ENCODE assay signal across 1 cellular context in genomic region chr2:218398437-218399390, GRCh38.
TF ChIP-seq lines count a peak whose summit lies in the region.

No MANE protein-coding gene starts in this region.

TF ChIP-seq in HepG2, 621 proteins besides CTCF, POLR2A, EP300 and RAD21 (continued from another document and continues in another):
- TF ChIP-seq, protein P1, sequence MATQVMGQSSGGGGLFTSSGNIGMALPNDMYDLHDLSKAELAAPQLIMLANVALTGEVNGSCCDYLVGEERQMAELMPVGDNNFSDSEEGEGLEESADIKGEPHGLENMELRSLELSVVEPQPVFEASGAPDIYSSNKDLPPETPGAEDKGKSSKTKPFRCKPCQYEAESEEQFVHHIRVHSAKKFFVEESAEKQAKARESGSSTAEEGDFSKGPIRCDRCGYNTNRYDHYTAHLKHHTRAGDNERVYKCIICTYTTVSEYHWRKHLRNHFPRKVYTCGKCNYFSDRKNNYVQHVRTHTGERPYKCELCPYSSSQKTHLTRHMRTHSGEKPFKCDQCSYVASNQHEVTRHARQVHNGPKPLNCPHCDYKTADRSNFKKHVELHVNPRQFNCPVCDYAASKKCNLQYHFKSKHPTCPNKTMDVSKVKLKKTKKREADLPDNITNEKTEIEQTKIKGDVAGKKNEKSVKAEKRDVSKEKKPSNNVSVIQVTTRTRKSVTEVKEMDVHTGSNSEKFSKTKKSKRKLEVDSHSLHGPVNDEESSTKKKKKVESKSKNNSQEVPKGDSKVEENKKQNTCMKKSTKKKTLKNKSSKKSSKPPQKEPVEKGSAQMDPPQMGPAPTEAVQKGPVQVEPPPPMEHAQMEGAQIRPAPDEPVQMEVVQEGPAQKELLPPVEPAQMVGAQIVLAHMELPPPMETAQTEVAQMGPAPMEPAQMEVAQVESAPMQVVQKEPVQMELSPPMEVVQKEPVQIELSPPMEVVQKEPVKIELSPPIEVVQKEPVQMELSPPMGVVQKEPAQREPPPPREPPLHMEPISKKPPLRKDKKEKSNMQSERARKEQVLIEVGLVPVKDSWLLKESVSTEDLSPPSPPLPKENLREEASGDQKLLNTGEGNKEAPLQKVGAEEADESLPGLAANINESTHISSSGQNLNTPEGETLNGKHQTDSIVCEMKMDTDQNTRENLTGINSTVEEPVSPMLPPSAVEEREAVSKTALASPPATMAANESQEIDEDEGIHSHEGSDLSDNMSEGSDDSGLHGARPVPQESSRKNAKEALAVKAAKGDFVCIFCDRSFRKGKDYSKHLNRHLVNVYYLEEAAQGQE (IDR thresholded peaks at IDR 0.05; ENCODE audit: borderline replicate concordance in 1 of 2, low read depth in 1 of 2, low read length in 2 of 2) = no peak
- TF ChIP-seq, protein P2, sequence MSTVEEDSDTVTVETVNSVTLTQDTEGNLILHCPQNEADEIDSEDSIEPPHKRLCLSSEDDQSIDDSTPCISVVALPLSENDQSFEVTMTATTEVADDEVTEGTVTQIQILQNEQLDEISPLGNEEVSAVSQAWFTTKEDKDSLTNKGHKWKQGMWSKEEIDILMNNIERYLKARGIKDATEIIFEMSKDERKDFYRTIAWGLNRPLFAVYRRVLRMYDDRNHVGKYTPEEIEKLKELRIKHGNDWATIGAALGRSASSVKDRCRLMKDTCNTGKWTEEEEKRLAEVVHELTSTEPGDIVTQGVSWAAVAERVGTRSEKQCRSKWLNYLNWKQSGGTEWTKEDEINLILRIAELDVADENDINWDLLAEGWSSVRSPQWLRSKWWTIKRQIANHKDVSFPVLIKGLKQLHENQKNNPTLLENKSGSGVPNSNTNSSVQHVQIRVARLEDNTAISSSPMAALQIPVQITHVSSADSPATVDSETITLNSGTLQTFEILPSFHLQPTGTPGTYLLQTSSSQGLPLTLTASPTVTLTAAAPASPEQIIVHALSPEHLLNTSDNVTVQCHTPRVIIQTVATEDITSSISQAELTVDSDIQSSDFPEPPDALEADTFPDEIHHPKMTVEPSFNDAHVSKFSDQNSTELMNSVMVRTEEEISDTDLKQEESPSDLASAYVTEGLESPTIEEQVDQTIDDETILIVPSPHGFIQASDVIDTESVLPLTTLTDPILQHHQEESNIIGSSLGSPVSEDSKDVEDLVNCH (CRISPR knock-in tag; IDR thresholded peaks at IDR 0.05) = 0 out of 2 replicates have a peak, but pooled peaks have one; percentile 11
- TF ChIP-seq CEBPZ (IDR thresholded peaks at IDR 0.05; ENCODE audit: low read length) (no peak), PATZ1 (CRISPR knock-in tag; IDR thresholded peaks at IDR 0.05) (no peak), CBX5 (CRISPR knock-in tag; IDR thresholded peaks at IDR 0.05; ENCODE audit: borderline replicate concordance) (0 out of 2 replicates have a peak, but pooled peaks have one; percentile 24), ZBTB25 (CRISPR knock-in tag; IDR thresholded peaks at IDR 0.05) (no peak), NCOA1 (CRISPR knock-in tag; IDR thresholded peaks at IDR 0.05) (no peak; the same call in 1 of the 2 replicates), PAF1 (CRISPR knock-in tag; IDR thresholded peaks at IDR 0.05) (no peak), SIX1 (CRISPR knock-in tag; IDR thresholded peaks at IDR 0.05; ENCODE audit: borderline replicate concordance) (no peak), ZNF296 (CRISPR knock-in tag; conservative IDR thresholded peaks at IDR 0.05) (0 out of 2 replicates have a peak, but pooled peaks have one; percentile 39), ARNTL (CRISPR knock-in tag; IDR thresholded peaks at IDR 0.05) (no peak), ZNF333 (CRISPR knock-in tag; IDR thresholded peaks at IDR 0.05; ENCODE audit: borderline replicate concordance) (peak; percentile 25), IKZF4 (CRISPR knock-in tag; IDR thresholded peaks at IDR 0.05; ENCODE audit: borderline replicate concordance, low read depth, not compliant biosample characterization) (peak; percentile 12), ZMYM2 (CRISPR knock-in tag; IDR thresholded peaks at IDR 0.05) (no peak), ZNF256 (CRISPR knock-in tag; conservative IDR thresholded peaks at IDR 0.05) (no peak; the same call in 1 of the 2 replicates), ZNF652 (CRISPR knock-in tag; IDR thresholded peaks at IDR 0.05; ENCODE audit: borderline replicate concordance, low read depth) (no peak), ZNF883 (CRISPR knock-in tag; IDR thresholded peaks at IDR 0.05; ENCODE audit: not compliant biosample characterization) (peak; percentile 7), HDAC2 (CRISPR knock-in tag; IDR thresholded peaks at IDR 0.05) (no peak), RNF2 (conservative IDR thresholded peaks at IDR 0.05; ENCODE audit: low read depth) (0 out of 2 replicates have a peak, but pooled peaks have one; percentile 39), SP1 (IDR thresholded peaks at IDR 0.05) (no peak), SP1 (CRISPR knock-in tag; IDR thresholded peaks at IDR 0.05) (no peak), TCF12 (IDR thresholded peaks at IDR 0.05) (no peak), TCF12 (CRISPR knock-in tag; IDR thresholded peaks at IDR 0.05) (no peak), ZNF577 (CRISPR knock-in tag; IDR thresholded peaks at IDR 0.05; ENCODE audit: borderline replicate concordance, low read depth) (0 out of 2 replicates have a peak, but pooled peaks have one; percentile 37), ZSCAN9 (CRISPR knock-in tag; IDR thresholded peaks at IDR 0.05; ENCODE audit: borderline replicate concordance) (peak; percentile 12; the same call in 1 of the 2 replicates), ISX (CRISPR knock-in tag; conservative IDR thresholded peaks at IDR 0.05) (no peak), KLF15 (CRISPR knock-in tag; IDR thresholded peaks at IDR 0.05; ENCODE audit: borderline replicate concordance) (peak; percentile 89), CBX1 (IDR thresholded peaks at IDR 0.05; ENCODE audit: low read depth) (no peak), ZNF101 (CRISPR knock-in tag; IDR thresholded peaks at IDR 0.05; ENCODE audit: borderline replicate concordance, low read depth) (no peak; the same call in 1 of the 2 replicates), ZBTB42 (CRISPR knock-in tag; IDR thresholded peaks at IDR 0.05) (no peak; the same call in 1 of the 2 replicates)
- TF ChIP-seq, protein P3, sequence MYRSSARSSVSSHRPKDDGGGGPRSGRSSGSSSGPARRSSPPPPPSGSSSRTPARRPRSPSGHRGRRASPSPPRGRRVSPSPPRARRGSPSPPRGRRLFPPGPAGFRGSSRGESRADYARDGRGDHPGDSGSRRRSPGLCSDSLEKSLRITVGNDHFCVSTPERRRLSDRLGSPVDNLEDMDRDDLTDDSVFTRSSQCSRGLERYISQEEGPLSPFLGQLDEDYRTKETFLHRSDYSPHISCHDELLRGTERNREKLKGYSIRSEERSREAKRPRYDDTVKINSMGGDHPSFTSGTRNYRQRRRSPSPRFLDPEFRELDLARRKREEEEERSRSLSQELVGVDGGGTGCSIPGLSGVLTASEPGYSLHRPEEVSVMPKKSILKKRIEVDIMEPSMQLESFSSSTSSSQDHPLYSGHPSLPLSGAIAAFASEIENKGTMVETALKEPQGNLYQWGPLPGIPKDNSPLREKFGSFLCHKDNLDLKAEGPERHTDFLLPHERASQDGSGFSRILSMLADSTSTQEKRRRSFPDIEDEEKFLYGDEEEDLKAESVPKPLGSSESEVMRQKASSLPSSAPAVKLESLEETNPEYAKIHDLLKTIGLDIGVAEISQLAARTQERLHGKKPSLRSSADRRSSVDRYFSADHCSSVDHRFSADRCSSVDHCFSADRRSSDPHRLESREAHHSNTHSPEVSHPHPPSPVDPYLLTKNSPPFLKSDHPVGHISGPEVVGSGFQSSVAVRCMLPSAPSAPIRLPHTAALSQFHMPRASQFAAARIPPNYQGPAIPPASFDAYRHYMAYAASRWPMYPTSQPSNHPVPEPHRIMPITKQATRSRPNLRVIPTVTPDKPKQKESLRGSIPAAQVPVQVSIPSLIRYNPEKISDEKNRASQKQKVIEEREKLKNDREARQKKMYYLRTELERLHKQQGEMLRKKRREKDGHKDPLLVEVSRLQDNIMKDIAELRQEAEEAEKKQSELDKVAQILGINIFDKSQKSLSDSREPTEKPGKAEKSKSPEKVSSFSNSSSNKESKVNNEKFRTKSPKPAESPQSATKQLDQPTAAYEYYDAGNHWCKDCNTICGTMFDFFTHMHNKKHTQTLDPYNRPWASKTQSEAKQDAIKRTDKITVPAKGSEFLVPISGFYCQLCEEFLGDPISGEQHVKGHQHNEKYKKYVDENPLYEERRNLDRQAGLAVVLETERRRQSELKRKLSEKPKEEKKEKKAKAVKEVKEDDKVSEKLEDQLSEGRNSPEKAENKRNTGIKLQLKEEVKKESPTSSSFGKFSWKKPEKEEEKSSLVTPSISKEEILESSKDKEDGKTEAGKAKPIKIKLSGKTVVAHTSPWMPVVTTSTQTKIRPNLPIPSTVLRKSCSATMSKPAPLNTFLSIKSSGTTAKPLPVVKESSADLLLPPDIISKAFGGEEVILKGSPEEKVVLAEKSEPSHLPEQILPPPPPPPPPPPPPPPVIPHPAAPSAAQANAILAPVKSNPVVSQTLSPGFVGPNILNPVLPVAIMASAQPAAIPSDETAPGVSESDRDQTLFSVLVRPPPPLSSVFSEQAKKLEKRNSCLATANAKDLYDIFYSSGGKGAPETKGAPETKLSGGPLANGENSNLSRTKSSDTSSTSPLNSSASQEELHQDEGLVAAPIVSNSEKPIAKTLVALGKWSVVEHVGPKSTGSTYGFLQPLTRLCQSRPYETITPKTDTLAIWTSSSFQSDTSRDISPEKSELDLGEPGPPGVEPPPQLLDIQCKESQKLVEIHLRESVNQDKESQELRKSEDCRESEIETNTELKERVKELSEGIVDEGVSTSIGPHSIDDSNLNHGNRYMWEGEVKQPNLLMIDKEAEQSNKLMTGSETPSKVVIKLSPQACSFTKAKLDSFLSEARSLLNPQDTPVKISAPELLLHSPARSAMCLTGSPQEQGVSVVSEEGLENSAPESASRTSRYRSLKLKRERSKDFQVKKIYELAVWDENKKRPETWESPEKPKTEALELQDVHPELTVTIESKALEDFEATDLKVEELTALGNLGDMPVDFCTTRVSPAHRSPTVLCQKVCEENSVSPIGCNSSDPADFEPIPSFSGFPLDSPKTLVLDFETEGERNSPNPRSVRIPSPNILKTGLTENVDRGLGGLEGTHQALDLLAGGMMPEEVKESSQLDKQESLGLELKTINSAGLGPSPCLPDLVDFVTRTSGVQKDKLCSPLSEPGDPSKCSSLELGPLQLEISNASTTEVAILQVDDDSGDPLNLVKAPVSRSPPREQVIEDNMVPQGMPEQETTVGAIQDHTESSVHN (CRISPR knock-in tag; IDR thresholded peaks at IDR 0.05) = no peak
- TF ChIP-seq, protein P4, sequence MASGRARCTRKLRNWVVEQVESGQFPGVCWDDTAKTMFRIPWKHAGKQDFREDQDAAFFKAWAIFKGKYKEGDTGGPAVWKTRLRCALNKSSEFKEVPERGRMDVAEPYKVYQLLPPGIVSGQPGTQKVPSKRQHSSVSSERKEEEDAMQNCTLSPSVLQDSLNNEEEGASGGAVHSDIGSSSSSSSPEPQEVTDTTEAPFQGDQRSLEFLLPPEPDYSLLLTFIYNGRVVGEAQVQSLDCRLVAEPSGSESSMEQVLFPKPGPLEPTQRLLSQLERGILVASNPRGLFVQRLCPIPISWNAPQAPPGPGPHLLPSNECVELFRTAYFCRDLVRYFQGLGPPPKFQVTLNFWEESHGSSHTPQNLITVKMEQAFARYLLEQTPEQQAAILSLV (CRISPR knock-in tag; IDR thresholded peaks at IDR 0.05; ENCODE audit: borderline replicate concordance) = no peak; the same call in 1 of the 2 replicates
- TF ChIP-seq, protein P5, sequence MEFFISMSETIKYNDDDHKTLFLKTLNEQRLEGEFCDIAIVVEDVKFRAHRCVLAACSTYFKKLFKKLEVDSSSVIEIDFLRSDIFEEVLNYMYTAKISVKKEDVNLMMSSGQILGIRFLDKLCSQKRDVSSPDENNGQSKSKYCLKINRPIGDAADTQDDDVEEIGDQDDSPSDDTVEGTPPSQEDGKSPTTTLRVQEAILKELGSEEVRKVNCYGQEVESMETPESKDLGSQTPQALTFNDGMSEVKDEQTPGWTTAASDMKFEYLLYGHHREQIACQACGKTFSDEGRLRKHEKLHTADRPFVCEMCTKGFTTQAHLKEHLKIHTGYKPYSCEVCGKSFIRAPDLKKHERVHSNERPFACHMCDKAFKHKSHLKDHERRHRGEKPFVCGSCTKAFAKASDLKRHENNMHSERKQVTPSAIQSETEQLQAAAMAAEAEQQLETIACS (CRISPR knock-in tag; IDR thresholded peaks at IDR 0.05) = 0 out of 2 replicates have a peak, but pooled peaks have one; percentile 47
